ENCODE assay signal across 10 cellular contexts in genomic region chr4:1644906-1645657, GRCh38. TPM values are rescaled to one million over a fixed set of nuclear protein-coding genes. Genes with fewer than 3 reads are reported as not detected.
DNase-seq lines count a peak whose midpoint lies in the region; ATAC-seq and TF ChIP-seq lines count a peak whose summit lies in the region.
"Had no signal": no experiment of that assay in that cellular context is flagged by ENCODE, and none has a peak within 500 bp of the region (broad histone marks: within the 10 kb centered on the region; RNA-seq: fewer than 3 reads in every experiment).

No MANE protein-coding gene starts in this region.

- TF ChIP-seq RAD21 in neural cell (conservative IDR thresholded peaks at IDR 0.05): no peak

- H4K20me1 ChIP-seq in neural cell (ENCODE audit: insufficient read depth): no peaks in the 10 kb centered on the region

- H3K27me3 Mint-ChIP-seq in type B pancreatic cell: no peaks in the 10 kb centered on the region
- H3K27me3 Mint-ChIP-seq: CD4-positive, alpha-beta T cell had no signal

- no peak overlapping the region for H3K4me3 Mint-ChIP-seq in type B pancreatic cell
- H3K4me3 Mint-ChIP-seq: CD4-positive, alpha-beta T cell had no signal

- intact Hi-C loops in testis (cut with DNase I; ENCODE audit: low total_unique reads): no loop called here

- H3K27ac ChIP-seq in RWPE2 (ENCODE audit: poor library complexity, severe bottlenecking) (no peak overlapping the region), neural cell (ENCODE audit: low read length) (no peak overlapping the region), testis (no peak overlapping the region)

- TF ChIP-seq EP300 in neural cell (conservative IDR thresholded peaks at IDR 0.05; ENCODE audit: poor library complexity, severe bottlenecking): no peak

- H3K4me2 ChIP-seq in neural cell (ENCODE audit: low read length): no peak overlapping the region

- no peaks in the 10 kb centered on the region for H3K4me1 ChIP-seq in RWPE2 (ENCODE audit: insufficient read depth, poor library complexity, severe bottlenecking)
- no peaks in the 10 kb centered on the region for H3K4me1 ChIP-seq in testis

- no peaks in the 10 kb centered on the region for H3K36me3 ChIP-seq in RWPE2 (ENCODE audit: low read depth)
- no peaks in the 10 kb centered on the region for H3K36me3 ChIP-seq in neural cell (ENCODE audit: insufficient read depth, low read length)
- no peaks in the 10 kb centered on the region for H3K36me3 ChIP-seq in testis (ENCODE audit: low read depth, missing control alignments)

- no peaks in the 10 kb centered on the region for H3F3A ChIP-seq in neural cell (ENCODE audit: insufficient read depth, low read length, poor library complexity, severe bottlenecking)

- TF ChIP-seq POLR2A in testis (IDR thresholded peaks at IDR 0.05): no peak

- no peak overlapping the region for H3K27ac Mint-ChIP-seq in type B pancreatic cell
- H3K27ac Mint-ChIP-seq: CD4-positive, alpha-beta T cell had no signal

- no peaks in the 10 kb centered on the region for H3K9me2 ChIP-seq in neural cell (ENCODE audit: insufficient read depth, low read length)

- DNase-seq in AG08396 (ENCODE audit: low spot score) (peak; percentile 83), RWPE2 (ENCODE audit: low spot score) (no peak), foreskin fibroblast (peak; percentile 35 to 66), testis (no peak), type B pancreatic cell (ENCODE audit: extremely low spot score, unreplicated experiment) (no peak), DMS153 (lab: John Stamatoyannopoulos, UW) (no peak)
- DNase-seq: CD4-positive, alpha-beta T cell; NCI-H2081 had no signal

- H3K9ac ChIP-seq in neural cell (ENCODE audit: low read length): peak overlapping the region; percentile 20

- no peaks in the 10 kb centered on the region for H3K9me3 ChIP-seq in RWPE2 (ENCODE audit: severe bottlenecking)
- no peaks in the 10 kb centered on the region for H3K9me3 ChIP-seq in neural cell (ENCODE audit: low read length)
- no peaks in the 10 kb centered on the region for H3K9me3 ChIP-seq in testis

- no peaks in the 10 kb centered on the region for H3K27me3 ChIP-seq in RWPE2 (ENCODE audit: insufficient read depth, poor library complexity, severe bottlenecking)
- no peaks in the 10 kb centered on the region for H3K27me3 ChIP-seq in neural cell (ENCODE audit: insufficient read depth, low read depth, low read length)
- H3K27me3 ChIP-seq in testis: no peaks in the 10 kb centered on the region

- no peaks in the 10 kb centered on the region for H3K79me2 ChIP-seq in neural cell (replicated peaks; ENCODE audit: insufficient read depth, low read length)

- TF ChIP-seq CTCF in RWPE2 (IDR thresholded peaks at IDR 0.05; ENCODE audit: poor library complexity, severe bottlenecking) (no peak), foreskin fibroblast (IDR thresholded peaks at IDR 0.05; ENCODE audit: low read depth, low read length) (no peak), neural cell (IDR thresholded peaks at IDR 0.05; ENCODE audit: poor library complexity, severe bottlenecking) (no peak), testis (IDR thresholded peaks at IDR 0.05) (no peak), type B pancreatic cell (conservative IDR thresholded peaks at IDR 0.05) (no peak)

- WGBS in testis, 2 donors: 66 to 74% methylated on average over 13 to 20 of the region's 20 CpGs

- H3K36me3 Mint-ChIP-seq in type B pancreatic cell: no peaks in the 10 kb centered on the region

- H3K4me3 ChIP-seq in RWPE2 (ENCODE audit: severe bottlenecking) (no peak overlapping the region), foreskin fibroblast (ENCODE audit: low read depth in 1 of 2, low read length in 2 of 2) (no peak overlapping the region), neural cell (ENCODE audit: low read length) (peak overlapping the region; percentile 37), testis (no peak overlapping the region)

- ATAC-seq in RWPE2 (ENCODE audit: low read depth): peak; percentile 90
- ATAC-seq in HG02870 (IDR thresholded peaks at IDR 0.05; ENCODE audit: unreplicated experiment): no peak

- no peak overlapping the region for H2AFZ ChIP-seq in neural cell (ENCODE audit: low read depth, low read length)

- peaks cover 9% of the 10 kb centered on the region for H3K4me1 Mint-ChIP-seq in type B pancreatic cell (ENCODE audit: unreplicated experiment)

- no peaks in the 10 kb centered on the region for H3K9me3 Mint-ChIP-seq in type B pancreatic cell
- H3K9me3 Mint-ChIP-seq: CD4-positive, alpha-beta T cell had no signal

TF ChIP-seq in neural cell, 6 proteins besides CTCF, POLR2A, EP300 and RAD21:
- no peak for TF ChIP-seq POLR2AphosphoS5 (IDR thresholded peaks at IDR 0.05)

RNA-seq across cellular contexts. Expression of gene FAM53A, which starts 39.0 kb away (rescaled TPM):
- polyA plus RNA-seq in neural cell (0.78 TPM in 1 of 2 replicates, not detected in the other), testis (ENCODE audit: insufficient read depth, low read depth, low replicate concordance) (24.2 TPM)
- 1.0 and 2.4 TPM in 2 replicates for polyA minus RNA-seq in neural cell
- total RNA-seq in testis (10 to 100 TPM; 41.3 to 60.8 TPM), type B pancreatic cell (ENCODE audit: low replicate concordance) (0.90 and 3.2 TPM in 2 replicates)

Comparison
In these comparisons a context has a peak if more than half of its experiments do, and no peak if none do; other contexts are left out.
1. DNase-seq: peak in AG08396 (single experiment) and foreskin fibroblast (2 of 2); none in RWPE2 (single experiment), testis (single experiment), type B pancreatic cell (single experiment) and DMS153 (single experiment).
2. RNA of gene FAM53A, which starts 39.0 kb away (total RNA-seq): 41.3 to 60.8 TPM in testis; 0.90 to 3.2 TPM in type B pancreatic cell; every median in the first group is over 10 times any median in the second.